19 cellular contexts compared by ENCODE assay signal in genomic region chr1:216186816-216187215, GRCh38.
A peak's percentile ranks its signal among the peaks of the same experiment; 100 is the strongest.
DNase-seq lines count a peak whose midpoint lies in the region; ATAC-seq and TF ChIP-seq lines count a peak whose summit lies in the region.
"Had no signal": no experiment of that assay in that cellular context is flagged by ENCODE, and none has a peak within 500 bp of the region (broad histone marks: within the 10 kb centered on the region; RNA-seq: fewer than 3 reads in every experiment).

No MANE protein-coding gene starts in this region.

- H3K27me3 Mint-ChIP-seq in glutamatergic neuron (ENCODE audit: unreplicated experiment) = peaks cover 2% of the 10 kb centered on the region
- H3K27me3 Mint-ChIP-seq in stimulated activated naive B cell treated with anti-CD40 and anti-IgM and Interleukin-4, amounts not matched to agents 10 μg/mL and 1 μg/mL and 100 μg/mL, for 72 hours = no peaks in the 10 kb centered on the region
- H3K27me3 Mint-ChIP-seq: activated T-helper 17 cell treated with anti-CD3 and anti-CD28 coated beads, Interleukin-2, amount 50 U/mL, for 72 hours; naive thymus-derived CD8-positive, alpha-beta T cell; T-cell had no signal

- TF ChIP-seq CTCF in glutamatergic neuron (IDR thresholded peaks at IDR 0.05; ENCODE audit: partially characterized antibody, unreplicated experiment) = no peak

- no peak for ATAC-seq in GM18502 (IDR thresholded peaks at IDR 0.05; ENCODE audit: poor library complexity, unreplicated experiment)
- no peak for ATAC-seq in stimulated activated naive B cell treated with anti-CD40 and anti-IgM and Interleukin-4, amounts not matched to agents 10 μg/mL and 1 μg/mL and 100 μg/mL, for 72 hours (replicated peaks)
- ATAC-seq: activated T-helper 17 cell treated with anti-CD3 and anti-CD28 coated beads, Interleukin-2, amount 50 U/mL, for 72 hours; GM12878; lower lobe of right lung; naive thymus-derived CD8-positive, alpha-beta T cell; Panc1; T-cell had no signal

- peaks cover 43% of the 10 kb centered on the region for H3K4me1 Mint-ChIP-seq in glutamatergic neuron (ENCODE audit: low read depth, unreplicated experiment)
- no peaks in the 10 kb centered on the region for H3K4me1 Mint-ChIP-seq in stimulated activated naive B cell treated with anti-CD40 and anti-IgM and Interleukin-4, amounts not matched to agents 10 μg/mL and 1 μg/mL and 100 μg/mL, for 72 hours
- H3K4me1 Mint-ChIP-seq: activated T-helper 17 cell treated with anti-CD3 and anti-CD28 coated beads, Interleukin-2, amount 50 U/mL, for 72 hours; naive thymus-derived CD8-positive, alpha-beta T cell; T-cell had no signal

- H3K36me3 Mint-ChIP-seq in glutamatergic neuron (ENCODE audit: unreplicated experiment) = no peaks in the 10 kb centered on the region
- no peaks in the 10 kb centered on the region for H3K36me3 Mint-ChIP-seq in stimulated activated naive B cell treated with anti-CD40 and anti-IgM and Interleukin-4, amounts not matched to agents 10 μg/mL and 1 μg/mL and 100 μg/mL, for 72 hours
- H3K36me3 Mint-ChIP-seq: brain; naive thymus-derived CD8-positive, alpha-beta T cell; T-cell had no signal

- DNase-seq in Daoy (ENCODE audit: low read depth) (peak; percentile 67), HuH-7 (ENCODE audit: low spot score) (peak; percentile 7), RPMI8226 (peak; percentile 21), glutamatergic neuron (no peak), KG1 (lab: John Stamatoyannopoulos, UW) (no peak), occipital lobe (lab: John Stamatoyannopoulos, UW) (no peak)
- DNase-seq in stimulated activated naive B cell treated with anti-CD40 and anti-IgM and Interleukin-4, amounts not matched to agents 10 μg/mL and 1 μg/mL and 100 μg/mL, for 72 hours = no peak
- DNase-seq: C1 segment of cervical spinal cord; Kasumi-1; lower lobe of right lung; naive thymus-derived CD8-positive, alpha-beta T cell; retina; substantia nigra; T-cell had no signal

- H3K9me3 Mint-ChIP-seq in glutamatergic neuron (ENCODE audit: unreplicated experiment) = peaks cover 3% of the 10 kb centered on the region
- H3K9me3 Mint-ChIP-seq in stimulated activated naive B cell treated with anti-CD40 and anti-IgM and Interleukin-4, amounts not matched to agents 10 μg/mL and 1 μg/mL and 100 μg/mL, for 72 hours = peaks cover 0 to 2% of the 10 kb centered on the region in 2 donors
- H3K9me3 Mint-ChIP-seq: brain had no signal

- H3K4me3 Mint-ChIP-seq in glutamatergic neuron (ENCODE audit: unreplicated experiment) = peak overlapping the region; percentile 41
- H3K4me3 Mint-ChIP-seq in stimulated activated naive B cell treated with anti-CD40 and anti-IgM and Interleukin-4, amounts not matched to agents 10 μg/mL and 1 μg/mL and 100 μg/mL, for 72 hours = no peak overlapping the region
- H3K4me3 Mint-ChIP-seq: activated T-helper 17 cell treated with anti-CD3 and anti-CD28 coated beads, Interleukin-2, amount 50 U/mL, for 72 hours; brain; naive thymus-derived CD8-positive, alpha-beta T cell; T-cell had no signal

- H3K27ac Mint-ChIP-seq in glutamatergic neuron (ENCODE audit: unreplicated experiment) = peak overlapping the region; percentile 98
- no peak overlapping the region for H3K27ac Mint-ChIP-seq in stimulated activated naive B cell treated with anti-CD40 and anti-IgM and Interleukin-4, amounts not matched to agents 10 μg/mL and 1 μg/mL and 100 μg/mL, for 72 hours
- H3K27ac Mint-ChIP-seq: activated T-helper 17 cell treated with anti-CD3 and anti-CD28 coated beads, Interleukin-2, amount 50 U/mL, for 72 hours; naive thymus-derived CD8-positive, alpha-beta T cell; T-cell had no signal

Comparison
In these comparisons a context has a peak if more than half of its experiments do, and no peak if none do; other contexts are left out.
1. DNase-seq: peak in Daoy (single experiment), HuH-7 (single experiment) and RPMI8226 (single experiment); none in glutamatergic neuron (single experiment), KG1 (single experiment), occipital lobe (single experiment) and stimulated activated naive B cell treated with anti-CD40 and anti-IgM and Interleukin-4, amounts not matched to agents 10 μg/mL and 1 μg/mL and 100 μg/mL, for 72 hours (single experiment).